13 cellular contexts compared by ENCODE assay signal in the genomic region with DNA sequence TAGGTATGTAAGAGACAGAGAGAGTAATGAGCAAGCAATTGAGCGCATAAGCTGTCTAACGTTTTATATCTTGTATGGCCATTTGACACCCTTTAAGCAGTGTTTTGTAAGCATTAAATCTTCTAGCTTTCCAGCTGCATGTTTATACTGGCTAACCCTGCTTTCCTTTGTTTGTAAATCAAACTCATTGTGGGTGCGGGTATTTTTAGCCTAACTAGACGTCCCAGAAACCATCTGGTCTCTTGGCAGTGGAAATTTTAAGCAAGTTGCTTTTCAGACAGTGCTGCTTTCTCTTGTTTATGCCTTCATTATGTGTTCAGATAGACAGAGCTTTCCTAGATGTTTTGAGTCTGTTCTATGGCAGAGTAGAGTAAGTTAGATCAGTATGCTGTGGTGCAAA.
DNase-seq lines count a peak whose midpoint lies in the region; ATAC-seq and TF ChIP-seq lines count a peak whose summit lies in the region.
"Had no signal": no experiment of that assay in that cellular context is flagged by ENCODE, and none has a peak within 500 bp of the region (broad histone marks: within the 10 kb centered on the region; RNA-seq: fewer than 3 reads in every experiment).

No MANE protein-coding gene starts in this region.

- peaks cover 0 to 29% (median 6%) of the 10 kb centered on the region in 12 donors for H3K9me3 ChIP-seq in heart left ventricle

- H3K36me3 Mint-ChIP-seq in osteocyte (ENCODE audit: unreplicated experiment), result peaks cover 62% of the 10 kb centered on the region

- in situ Hi-C loops in astrocyte of the spinal cord (cut with HindIII; ENCODE audit: low sequenced_read_pairs), result no loop called here

- H3K36me3 ChIP-seq in heart left ventricle, result peaks cover 0 to 38% (median 9%) of the 10 kb centered on the region in 9 donors

- peak overlapping the region in 11 of 12 donors; percentile 8 to 68 (median 48) for H3K27ac ChIP-seq in heart left ventricle

- no peak overlapping the region for H3K4me3 ChIP-seq in AG10803 (ENCODE audit: low read length)
- H3K4me3 ChIP-seq in astrocyte of the spinal cord (ENCODE audit: low read depth, low read length), result no peak overlapping the region
- peak overlapping the region in 1 of 12 donors; percentile 9 for H3K4me3 ChIP-seq in heart left ventricle

- H3K4me1 ChIP-seq in heart left ventricle, result peaks cover 4 to 52% (median 21%) of the 10 kb centered on the region in 12 donors

- peak overlapping the region; percentile 24 for H3K27ac Mint-ChIP-seq in osteocyte (ENCODE audit: unreplicated experiment)
- H3K27ac Mint-ChIP-seq: activated B cell treated with CpG ODN at 0.5 μM for 24 hours; activated naive CD4-positive, alpha-beta T cell treated with anti-CD3 and anti-CD28 coated beads, Interleukin-2, amount 50 U/mL, for 72 hours had no signal

- DNase-seq in AG10803 (ENCODE audit: low read depth) (peak; percentile 77), astrocyte of the spinal cord (ENCODE audit: low read depth, low spot score) (peak; percentile 80), heart left ventricle (peak in 1 of 5 donors; percentile 22), osteocyte (ENCODE audit: extremely low spot score, unreplicated experiment) (no peak), NCI-H2081 (lab: John Stamatoyannopoulos, UW) (no peak), SHP77 (lab: John Stamatoyannopoulos, UW) (no peak)
- DNase-seq in stimulated activated CD4-positive, alpha-beta T cell treated with anti-CD3 and anti-CD28 coated beads, Interleukin-2, amount 100 ng/mL, for 48 hours, result no peak
- DNase-seq: activated B cell treated with CpG ODN at 0.5 μM for 24 hours, NCI-H1436, PC-3 had no signal

- no peaks in the 10 kb centered on the region for H3K27me3 Mint-ChIP-seq in osteocyte (ENCODE audit: unreplicated experiment)
- H3K27me3 Mint-ChIP-seq: activated B cell treated with CpG ODN at 0.5 μM for 24 hours had no signal

- ATAC-seq in heart left ventricle, result peak; percentile 55 to 81 (median 74)
- no peak for ATAC-seq in GM18868 (IDR thresholded peaks at IDR 0.05; ENCODE audit: unreplicated experiment)
- ATAC-seq: activated naive CD4-positive, alpha-beta T cell treated with anti-CD3 and anti-CD28 coated beads, Interleukin-2, amount 50 U/mL, for 72 hours; PC-3 had no signal

- H3K4me3 Mint-ChIP-seq in osteocyte (ENCODE audit: unreplicated experiment), result no peak overlapping the region
- H3K4me3 Mint-ChIP-seq: activated B cell treated with CpG ODN at 0.5 μM for 24 hours, CD14-positive monocyte had no signal

- TF ChIP-seq CTCF in AG10803 (conservative IDR thresholded peaks at IDR 0.05; ENCODE audit: low read length), result no peak
- no peak for TF ChIP-seq CTCF in astrocyte of the spinal cord (IDR thresholded peaks at IDR 0.05; ENCODE audit: low read depth, low read length)
- no peak for TF ChIP-seq CTCF in heart left ventricle (IDR thresholded peaks at IDR 0.05)
- TF ChIP-seq CTCF in osteocyte (IDR thresholded peaks at IDR 0.05), result no peak

- WGBS in heart left ventricle, 4 donors, result 17 to 30% (median 23%) methylated on average over 4 of the region's 4 CpGs

- H3K27me3 ChIP-seq in heart left ventricle, result no peaks in the 10 kb centered on the region

- TF ChIP-seq POLR2A in heart left ventricle (IDR thresholded peaks at IDR 0.05), result no peak

- intact Hi-C loops in heart left ventricle (cut with DNase I), result loop anchor here in 1 of 10 donors (5.0 kb wide), 1 partner anchor 70 kb away; no protein-coding TSS in a partner anchor

- peaks cover 24% of the 10 kb centered on the region for H3K9me3 Mint-ChIP-seq in osteocyte (ENCODE audit: unreplicated experiment)

- peaks cover 17% of the 10 kb centered on the region for H3K4me1 Mint-ChIP-seq in osteocyte (ENCODE audit: unreplicated experiment)

Comparison
In these comparisons a context has a peak if more than half of its experiments do, and no peak if none do; other contexts are left out.
1. DNase-seq: peak in AG10803 (single experiment) and astrocyte of the spinal cord (single experiment); none in osteocyte (single experiment), NCI-H2081 (0 of 2), stimulated activated CD4-positive, alpha-beta T cell treated with anti-CD3 and anti-CD28 coated beads, Interleukin-2, amount 100 ng/mL, for 48 hours (0 of 2) and SHP77 (0 of 2).